Comparison of ENCODE assay signal across 17 cellular contexts in the genomic region with DNA sequence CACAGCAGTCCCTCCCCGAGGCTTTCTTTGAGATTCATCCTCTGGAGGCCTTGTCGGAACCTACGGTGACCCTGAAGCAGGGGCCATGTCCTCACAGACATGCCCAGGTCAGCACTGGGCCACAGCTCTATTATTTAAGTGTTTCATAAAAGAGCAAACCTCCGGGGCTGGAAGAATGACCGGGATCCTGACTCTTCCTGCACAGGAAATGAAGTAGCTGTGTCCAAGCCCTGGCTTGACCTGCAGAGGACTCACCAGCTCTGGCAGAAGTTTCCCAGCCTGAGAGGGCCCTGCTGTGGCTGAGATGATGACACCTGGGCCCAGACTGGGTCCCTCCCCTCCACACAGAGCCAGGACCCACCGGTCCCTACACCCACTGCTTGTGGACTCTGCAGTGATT.
DNase-seq lines count a peak whose midpoint lies in the region; ATAC-seq, FAIRE-seq and TF ChIP-seq lines count a peak whose summit lies in the region.
"Had no signal": no experiment of that assay in that cellular context is flagged by ENCODE, and none has a peak within 500 bp of the region (broad histone marks: within the 10 kb centered on the region; RNA-seq: fewer than 3 reads in every experiment).

No MANE protein-coding gene starts in this region.

- H4K91ac ChIP-seq in H1 (replicated peaks; ENCODE audit: insufficient read length, low read length): peak overlapping the region; percentile 18

- H3K36me3 ChIP-seq in H1 (ENCODE audit: control insufficient read depth in 2 of 4, insufficient read depth in 4 of 4, low read length in 3 of 4) (no peaks in the 10 kb centered on the region), gastrocnemius medialis (no peaks in the 10 kb centered on the region), H7 (replicated peaks; ENCODE audit: control insufficient read depth, insufficient read depth, low read length) (no peaks in the 10 kb centered on the region)
- H3K36me3 ChIP-seq: neural progenitor cell had no signal

- peaks cover 11 to 37% (median 17%) of the 10 kb centered on the region in 4 experiments for H3K4me1 ChIP-seq in H1 (replicated peaks in 1 of 4; ENCODE audit: control insufficient read depth in 3 of 4, insufficient read depth in 4 of 4, low read length in 3 of 4)
- H3K4me1 ChIP-seq in gastrocnemius medialis: peaks cover 3 to 21% of the 10 kb centered on the region in 2 donors

- H2BK20ac ChIP-seq in H1 (ENCODE audit: low read length): peak overlapping the region; percentile 68; the same call in 1 of the 2 replicates

- H2BK15ac ChIP-seq in H1 (ENCODE audit: low read length): peak overlapping the region; percentile 66; the same call in 1 of the 2 replicates

- H3K9me3 ChIP-seq in H1 (ENCODE audit: insufficient read depth in 2 of 2, low read depth in 1 of 2, low read length in 1 of 2): no peaks in the 10 kb centered on the region
- H3K9me3 ChIP-seq in gastrocnemius medialis: no peaks in the 10 kb centered on the region

- intact Hi-C loops in gastrocnemius medialis (cut with DNase I; ENCODE audit: low total_unique reads): no loop called here

- TF ChIP-seq CTCF in H1 (IDR thresholded peaks at IDR 0.05; ENCODE audit: control extremely low read depth in 1 of 3, insufficient read depth in 1 of 3, low read depth in 1 of 3, low read length in 3 of 3) (no peak), gastrocnemius medialis (IDR thresholded peaks at IDR 0.05 in 4 of 5, conservative IDR thresholded peaks at IDR 0.05 in 1 of 5) (no peak)

- no peaks in the 10 kb centered on the region; the same call in 1 of the 2 replicates for H3K23me2 ChIP-seq in H1 (ENCODE audit: low read depth, low read length)

- H3K27me3 ChIP-seq in H1 (replicated peaks in 1 of 4; ENCODE audit: control insufficient read depth in 3 of 4, extremely low read depth in 1 of 4, insufficient read depth in 3 of 4, low read length in 3 of 4): no peaks in the 10 kb centered on the region; a peak in 1 of 7 replicates
- H3K27me3 ChIP-seq in gastrocnemius medialis: peaks cover 16 to 26% (median 24%) of the 10 kb centered on the region in 3 donors
- peaks cover 3% of the 10 kb centered on the region; the same call in 1 of the 2 replicates for H3K27me3 ChIP-seq in H7 (ENCODE audit: control insufficient read depth, insufficient read depth, low read length)
- H3K27me3 ChIP-seq: neural progenitor cell had no signal

- no peaks in the 10 kb centered on the region for H3K79me1 ChIP-seq in H1 (ENCODE audit: low read depth, low read length)

- FAIRE-seq in H54 (lab: Jason Lieb, UNC): no peak
- FAIRE-seq in H1 (lab: Jason Lieb, UNC): no peak
- no peak for FAIRE-seq in HTR-8/SVneo (lab: Jason Lieb, UNC)
- FAIRE-seq: urothelium cell line had no signal

- CTCF ChIA-PET in H1 (lab: Charles Lee; ENCODE audit: partially characterized antibody): interaction anchor here (0.7 to 20.5 kb wide), 16 partner anchors 10 to 147 kb away, joined by 3 to 345 read pairs (median 8); partner anchors contain the start of gene PCDH1

- no peak overlapping the region for H3K56ac ChIP-seq in H1 (replicated peaks; ENCODE audit: insufficient read length, low read depth, low read length)

- no peak overlapping the region for H3K4ac ChIP-seq in H1 (replicated peaks; ENCODE audit: insufficient read length, low read depth, low read length)

- no peak overlapping the region for H4K8ac ChIP-seq in H1 (ENCODE audit: extremely low read depth, insufficient read depth, low read length)

- H3K27ac ChIP-seq in H1 (ENCODE audit: low read depth, low read length) (no peak overlapping the region), gastrocnemius medialis (peak overlapping the region; percentile 13 to 75 (median 68))
- H3K27ac ChIP-seq: neural progenitor cell had no signal

- peak; percentile 79 to 84 for ATAC-seq in gastrocnemius medialis
- ATAC-seq: stimulated activated naive CD8-positive, alpha-beta T cell treated with anti-CD3 and anti-CD28 coated beads, Interleukin-15, Interleukin-2, amounts not matched to agents 100 U/mL and 50 U/mL, for 24 hours had no signal

- no peak overlapping the region for H3K14ac ChIP-seq in H1 (ENCODE audit: insufficient read length)

- 89% methylated on average over 6 of the region's 6 CpGs; no CpG with 5 or more reads in 1 of the 2 experiments for WGBS in H1 (ENCODE audit: extremely low coverage in 1 of 2, insufficient coverage in 1 of 2, insufficient read length in 1 of 2, insufficient replicate concordance in 2 of 2, low coverage in 1 of 2, low lambda C conversion rate in 2 of 2, missing lambda C conversion rate in 1 of 2), 2 experiments

- H2AK5ac ChIP-seq in H1 (ENCODE audit: low read depth, low read length): 0 out of 2 replicates have a peak overlapping the region, but pooled peaks have one; percentile 14

- no peak for TF ChIP-seq EP300 in H1 (IDR thresholded peaks at IDR 0.05; ENCODE audit: borderline replicate concordance in 1 of 2, low read depth in 2 of 2, low read length in 2 of 2)

- DNase-seq in H54 (ENCODE audit: insufficient read length, low spot score) (peak; percentile 24), H1 (ENCODE audit: low read depth in 1 of 2, low spot score in 2 of 2) (no peak), iris pigment epithelial cell (ENCODE audit: low read depth) (peak; percentile 5), gastrocnemius medialis (no peak), H7 (no peak), NCI-H82 (lab: John Stamatoyannopoulos, UW) (no peak), SW 1271 (lab: John Stamatoyannopoulos, UW) (no peak), HTR-8/SVneo (ENCODE audit: insufficient read length, low spot score) (no peak)
- DNase-seq: activated CD4-positive, alpha-beta T cell treated with anti-CD3 and anti-CD28 coated beads, Interleukin-2, amount 50 U/mL, for 1 hour; activated gamma-delta T cell treated with Interleukin-2 at 50 U/mL for 16 hours; CD4-positive, alpha-beta T cell; DMS53; midbrain; NCI-H146; stimulated activated naive CD8-positive, alpha-beta T cell treated with anti-CD3 and anti-CD28 coated beads, Interleukin-15, Interleukin-2, amounts not matched to agents 100 U/mL and 50 U/mL, for 24 hours had no signal

- H3K9ac ChIP-seq in H1 (replicated peaks in 1 of 4; ENCODE audit: extremely low read depth in 1 of 4, low read depth in 3 of 4, low read length in 3 of 4): no peak overlapping the region
- H3K9ac ChIP-seq: neural progenitor cell had no signal

- no peak overlapping the region for H3K4me3 ChIP-seq in H1 (ENCODE audit: extremely low read depth in 1 of 4, insufficient read depth in 2 of 4, low read depth in 3 of 4, low read length in 4 of 4)
- H3K4me3 ChIP-seq in gastrocnemius medialis: no peak overlapping the region
- H3K4me3 ChIP-seq in H7 (ENCODE audit: insufficient read depth, low read depth, low read length): no peak overlapping the region
- H3K4me3 ChIP-seq: neural progenitor cell had no signal

- no peaks in the 10 kb centered on the region for H3K79me2 ChIP-seq in H1 (ENCODE audit: control insufficient read depth in 1 of 2, insufficient read depth in 2 of 2, low read length in 2 of 2)

- no peak overlapping the region for H4K5ac ChIP-seq in H1 (ENCODE audit: insufficient read length, low read depth, low read length)

- no peak overlapping the region for H3K23ac ChIP-seq in H1 (ENCODE audit: insufficient read length)

- TF ChIP-seq RAD21 in H1 (IDR thresholded peaks at IDR 0.05 in 1 of 2, conservative IDR thresholded peaks at IDR 0.05 in 1 of 2; ENCODE audit: low read depth in 2 of 2, low read length in 2 of 2): no peak

- in situ Hi-C loops in gastrocnemius medialis (cut with MboI; ENCODE audit: low sequenced_read_pairs in 4 of 4): no loop called here

- 0 out of 2 replicates have a peak overlapping the region, but pooled peaks have one; percentile 14 for H2BK5ac ChIP-seq in H1 (ENCODE audit: low read depth, low read length)

- no peak overlapping the region for H3K18ac ChIP-seq in H1 (ENCODE audit: extremely low read depth, low read length)

- TF ChIP-seq POLR2A in H54 (IDR thresholded peaks at IDR 0.05; ENCODE audit: low read depth, low read length): no peak
- TF ChIP-seq POLR2A in H1 (IDR thresholded peaks at IDR 0.05; ENCODE audit: control extremely low read depth in 1 of 2, low read depth in 2 of 2, low read length in 2 of 2): no peak
- no peak for TF ChIP-seq POLR2A in gastrocnemius medialis (IDR thresholded peaks at IDR 0.05)

- H2AFZ ChIP-seq in H1 (ENCODE audit: low read length): no peak overlapping the region
- H2AFZ ChIP-seq: neural progenitor cell had no signal

- no peak overlapping the region for H2BK120ac ChIP-seq in H1 (replicated peaks; ENCODE audit: low read depth, low read length)

- POLR2A ChIA-PET in H1 (lab: Charles Lee; ENCODE audit: partially characterized antibody): interaction anchor here (0.7 to 4.3 kb wide), 6 partner anchors 10 to 99 kb away, joined by 3 to 18 read pairs (median 4); partner anchors contain the start of gene PCDH1

- H3K4me2 ChIP-seq in H1 (ENCODE audit: insufficient read depth in 1 of 2, low read depth in 2 of 2, low read length in 2 of 2): no peak overlapping the region
- H3K4me2 ChIP-seq: neural progenitor cell had no signal

- peak overlapping the region; percentile 77; the same call in 1 of the 2 replicates for H2BK12ac ChIP-seq in H1 (ENCODE audit: low read depth, low read length)

- no peaks in the 10 kb centered on the region for H4K20me1 ChIP-seq in H1 (replicated peaks in 1 of 2; ENCODE audit: control insufficient read depth in 1 of 2, insufficient read depth in 2 of 2, low read length in 2 of 2)

TF ChIP-seq in H1, 55 proteins besides CTCF, POLR2A, EP300 and RAD21:
- TF ChIP-seq SIN3A (conservative IDR thresholded peaks at IDR 0.05 in 1 of 2, IDR thresholded peaks at IDR 0.05 in 1 of 2; ENCODE audit: low read depth in 1 of 2, low read length in 2 of 2): no peak
- no peak for TF ChIP-seq NRF1 (IDR thresholded peaks at IDR 0.05; ENCODE audit: low read depth, low read length)
- no peak for TF ChIP-seq USF2 (IDR thresholded peaks at IDR 0.05; ENCODE audit: low read length)
- no peak for TF ChIP-seq CBX5 (IDR thresholded peaks at IDR 0.05; ENCODE audit: low read depth, low read length)
- no peak for TF ChIP-seq SAP30 (IDR thresholded peaks at IDR 0.05; ENCODE audit: insufficient read depth, insufficient replicate concordance, low read length)

Comparison
In these comparisons a context has a peak if more than half of its experiments do, and no peak if none do; other contexts are left out.
1. DNase-seq: peak in H54 (single experiment) and iris pigment epithelial cell (single experiment); none in H1 (0 of 2), gastrocnemius medialis (0 of 2), H7 (single experiment), NCI-H82 (single experiment), SW 1271 (0 of 2) and HTR-8/SVneo (single experiment).